Comparison of ENCODE assay signal across 16 cellular contexts in genomic region chr13:37595162-37595561, GRCh38. TPM values are rescaled to one million over a fixed set of nuclear protein-coding genes. Genes with fewer than 3 reads are reported as not detected.
DNase-seq lines count a peak whose midpoint lies in the region; ATAC-seq and TF ChIP-seq lines count a peak whose summit lies in the region.
"Had no signal": no experiment of that assay in that cellular context is flagged by ENCODE, and none has a peak within 500 bp of the region (broad histone marks: within the 10 kb centered on the region; RNA-seq: fewer than 3 reads in every experiment).

No MANE protein-coding gene starts in this region.

- no peaks in the 10 kb centered on the region for H3K9me1 ChIP-seq in IMR-90 (ENCODE audit: insufficient read depth, low read length)

- no peak overlapping the region for H4K8ac ChIP-seq in IMR-90 (ENCODE audit: low read depth in 2 of 2, low read length in 2 of 2)

- H3K4me1 ChIP-seq in IMR-90 (ENCODE audit: control insufficient read depth, insufficient read depth, low read length) (peaks cover 3% of the 10 kb centered on the region; the same call in 1 of the 2 replicates), iPS DF 6.9 (ENCODE audit: control insufficient read depth, insufficient read depth, low read length) (no peaks in the 10 kb centered on the region)
- H3K4me1 ChIP-seq: A549 had no signal

- no peak for TF ChIP-seq CTCF in AG04450 (IDR thresholded peaks at IDR 0.05; ENCODE audit: low read depth, low read length)
- TF ChIP-seq CTCF in IMR-90 (conservative IDR thresholded peaks at IDR 0.05; ENCODE audit: low read depth, low read length): no peak
- no peak for TF ChIP-seq CTCF in cardiac fibroblast (IDR thresholded peaks at IDR 0.05; ENCODE audit: low read depth, low read length)

- TF ChIP-seq POLR2A in IMR-90 (IDR thresholded peaks at IDR 0.05; ENCODE audit: low read depth, low read length): no peak

- H2AFZ ChIP-seq in IMR-90 (replicated peaks; ENCODE audit: low read length, poor library complexity): no peak overlapping the region

- H3K4me3 ChIP-seq in AG04450 (ENCODE audit: low read depth, low read length) (peak overlapping the region; percentile 31; the same call in 1 of the 2 replicates), IMR-90 (ENCODE audit: insufficient read depth, low read depth, low read length) (no peak overlapping the region), cardiac fibroblast (replicated peaks in 1 of 2; ENCODE audit: low read depth in 2 of 2, low read length in 2 of 2) (peak overlapping the region in 1 of 2 donors; percentile 52), iPS DF 6.9 (ENCODE audit: low read length) (no peak overlapping the region)
- H3K4me3 ChIP-seq: A549, K562 had no signal

- intact Hi-C loops in IMR-90 (cut with micrococcal nuclease): loop anchor here (5.0 to 10.0 kb wide), 4 partner anchors 118 to 400 kb away; no protein-coding TSS in a partner anchor

- no peak overlapping the region for H3K4ac ChIP-seq in IMR-90 (ENCODE audit: low read depth, low read length)

- no peaks in the 10 kb centered on the region for H3K79me1 ChIP-seq in IMR-90 (ENCODE audit: low read depth in 1 of 2, low read length in 2 of 2)

- ATAC-seq in IMR-90 (ENCODE audit: low read depth) (peak; percentile 48), HG02763 (IDR thresholded peaks at IDR 0.05; ENCODE audit: unreplicated experiment) (no peak)
- ATAC-seq: A549; K562; stimulated activated naive CD8-positive, alpha-beta T cell treated with anti-CD3 and anti-CD28 coated beads, Interleukin-15, Interleukin-2, amounts not matched to agents 100 U/mL and 50 U/mL, for 24 hours had no signal

- no peak overlapping the region for H2AK5ac ChIP-seq in IMR-90 (ENCODE audit: low read depth, low read length)

- H2AK9ac ChIP-seq in IMR-90 (replicated peaks; ENCODE audit: low read depth, low read length, poor library complexity): no peak overlapping the region

- H3K27me3 ChIP-seq in AG04450 (ENCODE audit: control insufficient read depth, insufficient read depth, low read length) (no peaks in the 10 kb centered on the region), IMR-90 (ENCODE audit: control insufficient read depth, insufficient read depth, low read length) (no peaks in the 10 kb centered on the region), iPS DF 6.9 (ENCODE audit: control insufficient read depth, insufficient read depth, low read length) (no peaks in the 10 kb centered on the region)

- H2BK120ac ChIP-seq in IMR-90 (ENCODE audit: low read depth, low read length): no peak overlapping the region

- in situ Hi-C loops in IMR-90 (cut with MboI; ENCODE audit: low sequenced_read_pairs): loop anchor here (5.0 kb wide), 1 partner anchor 483 kb away; no protein-coding TSS in a partner anchor

- no peaks in the 10 kb centered on the region for H4K20me1 ChIP-seq in IMR-90 (ENCODE audit: insufficient read depth, low read length)

- no peak overlapping the region for H4K91ac ChIP-seq in IMR-90 (ENCODE audit: insufficient read depth, low read depth, low read length)

- BruUV-seq in IMR-90 (replicated peaks; lab: Mats Ljungman, UMichigan): no TSS peak

- DNase-seq in AG04450 (ENCODE audit: low read depth, low spot score): no peak
- DNase-seq in IMR-90: peak; percentile 47
- peak; percentile 75 to 79 for DNase-seq in cardiac fibroblast (ENCODE audit: low read depth in 2 of 2)
- DNase-seq in iPS DF 6.9 (ENCODE audit: low read depth, low spot score): peak; percentile 16
- no peak for DNase-seq in activated T-cell treated with anti-CD3 and anti-CD28 coated beads, Interleukin-2, amount 50 U/mL, for 48 hours
- no peak for DNase-seq in RPMI8226
- no peak for DNase-seq in NCI-H1694 treated with DMSO at 0.1 percent for 48 hours (lab: John Stamatoyannopoulos, UW)
- DNase-seq: activated CD4-positive, CD25-positive, alpha-beta regulatory T cell; activated naive CD4-positive, alpha-beta T cell treated with anti-CD3 and anti-CD28 coated beads, Interleukin-2, amount 10 ng/mL, durations not matched to agents 7 days and 5 days; NCI-H1105 treated with DMSO at 0.1 percent for 48 hours; NCI-H510A; occipital lobe; stimulated activated naive CD8-positive, alpha-beta T cell treated with anti-CD3 and anti-CD28 coated beads, Interleukin-15, Interleukin-2, amounts not matched to agents 100 U/mL and 50 U/mL, for 24 hours had no signal

- dilution Hi-C loops in IMR-90 (cut with HindIII; ENCODE audit: low sequenced_read_pairs, unreplicated experiment): no loop called here

- H3K9ac ChIP-seq in IMR-90 (ENCODE audit: low read depth, low read length): no peak overlapping the region

- no peak overlapping the region for H3K27ac ChIP-seq in AG04450 (ENCODE audit: low read depth, low read length)
- H3K27ac ChIP-seq in IMR-90 (ENCODE audit: insufficient read depth, low read length): no peak overlapping the region
- H3K27ac ChIP-seq in iPS DF 6.9 (ENCODE audit: low read length): no peak overlapping the region
- H3K27ac ChIP-seq: A549 had no signal

- H3K9me3 ChIP-seq in AG04450 (ENCODE audit: control insufficient read depth, insufficient read depth, low read length): no peaks in the 10 kb centered on the region
- no peaks in the 10 kb centered on the region for H3K9me3 ChIP-seq in IMR-90 (ENCODE audit: control insufficient read depth, insufficient read depth, low read length)
- H3K9me3 ChIP-seq in iPS DF 6.9 (ENCODE audit: control insufficient read depth, insufficient read depth, low read length): no peaks in the 10 kb centered on the region
- H3K9me3 ChIP-seq: A549 had no signal

- POLR2A ChIA-PET in AG04450 (lab: Yijun Ruan, JAX): interaction anchor here (0.6 kb wide), 1 partner anchor 420 kb away, joined by 4 read pairs; no protein-coding TSS in a partner anchor
- POLR2A ChIA-PET in IMR-90 (lab: Charles Lee; ENCODE audit: unreplicated experiment): no interaction called here

- no peak overlapping the region for H2BK5ac ChIP-seq in IMR-90 (ENCODE audit: low read depth, low read length, poor library complexity, severe bottlenecking)

- no peak overlapping the region for H3K14ac ChIP-seq in IMR-90 (replicated peaks; ENCODE audit: low read depth, low read length)

- no peak overlapping the region for H2BK15ac ChIP-seq in IMR-90 (ENCODE audit: low read depth, low read length)

- TF ChIP-seq RAD21 in IMR-90 (IDR thresholded peaks at IDR 0.05; ENCODE audit: low read length): no peak

- no peak overlapping the region for H3K56ac ChIP-seq in IMR-90 (ENCODE audit: extremely low read depth, insufficient read depth, low read length)

- H3K36me3 ChIP-seq in IMR-90 (ENCODE audit: control insufficient read depth, insufficient read depth, low read length) (no peaks in the 10 kb centered on the region), iPS DF 6.9 (ENCODE audit: control insufficient read depth, insufficient read depth, low read length) (no peaks in the 10 kb centered on the region)

- H4K5ac ChIP-seq in IMR-90 (ENCODE audit: low read depth, low read length): no peak overlapping the region

- H2BK20ac ChIP-seq in IMR-90 (ENCODE audit: low read depth, low read length): no peak overlapping the region

- H3K23ac ChIP-seq in IMR-90 (ENCODE audit: low read depth, low read length): no peak overlapping the region

- H3K18ac ChIP-seq in IMR-90 (ENCODE audit: low read depth, low read length): no peak overlapping the region

- H3K4me2 ChIP-seq in IMR-90 (ENCODE audit: low read depth, low read length): no peak overlapping the region; the same call in 1 of the 2 replicates
- H3K4me2 ChIP-seq: A549 had no signal

- CTCF ChIA-PET in AG04450 (lab: Charles Lee): interaction anchor here (0.5 to 1.3 kb wide), 7 partner anchors 8 to 764 kb away, joined by 3 to 5 read pairs (median 3); no protein-coding TSS in a partner anchor
- CTCF ChIA-PET in IMR-90 (lab: Yijun Ruan, JAX): no interaction called here

TF ChIP-seq in IMR-90, 13 proteins besides CTCF, POLR2A, EP300 and RAD21:
- TF ChIP-seq MAZ (IDR thresholded peaks at IDR 0.05; ENCODE audit: borderline replicate concordance, low read depth, low read length) (no peak), FOS (IDR thresholded peaks at IDR 0.05; ENCODE audit: low read depth, low read length) (no peak), RFX5 (IDR thresholded peaks at IDR 0.05; ENCODE audit: low read depth, low read length) (no peak), ELK1 (IDR thresholded peaks at IDR 0.05; ENCODE audit: borderline replicate concordance, low read depth, low read length) (no peak), CEBPB (IDR thresholded peaks at IDR 0.05; ENCODE audit: low read depth, low read length) (peak; percentile 55), RCOR1 (IDR thresholded peaks at IDR 0.05; ENCODE audit: insufficient replicate concordance, low read length) (no peak), SMC3 (IDR thresholded peaks at IDR 0.05; ENCODE audit: low read depth, low read length) (no peak)
TF ChIP-seq in IMR-90: peak in this region for 1.

RNA-seq across cellular contexts. Expression of gene POSTN, which starts 3.4 kb away (rescaled TPM):
- 241 and 359 TPM in 2 replicates for polyA plus RNA-seq in AG04450 (2011; rRNA removed)
- polyA minus RNA-seq in AG04450 (2011; rRNA and poly(A)+ RNA removed): 105 and 159 TPM in 2 replicates
- total RNA-seq in IMR-90 (2012; rRNA removed): 31.9 and 32.6 TPM in 2 replicates
- polyA plus RNA-seq in IMR-90 (2012; rRNA removed): 31.5 and 44.7 TPM in 2 replicates
- polyA plus RNA-seq in IMR-90 (2012; cell fraction: cytosol; rRNA removed): 4.5 and 6.2 TPM in 2 replicates
- 1.9 and 29.5 TPM in 2 replicates for polyA plus RNA-seq in IMR-90 (2012; cell fraction: nucleus; rRNA removed; ENCODE audit: low replicate concordance)

Comparison
In these comparisons a context has a peak if more than half of its experiments do, and no peak if none do; other contexts are left out.
1. DNase-seq: peak in IMR-90 (single experiment), cardiac fibroblast (2 of 2) and iPS DF 6.9 (single experiment); none in AG04450 (single experiment), activated T-cell treated with anti-CD3 and anti-CD28 coated beads, Interleukin-2, amount 50 U/mL, for 48 hours (0 of 2), RPMI8226 (single experiment) and NCI-H1694 treated with DMSO at 0.1 percent for 48 hours (single experiment).